In the genomic region with DNA sequence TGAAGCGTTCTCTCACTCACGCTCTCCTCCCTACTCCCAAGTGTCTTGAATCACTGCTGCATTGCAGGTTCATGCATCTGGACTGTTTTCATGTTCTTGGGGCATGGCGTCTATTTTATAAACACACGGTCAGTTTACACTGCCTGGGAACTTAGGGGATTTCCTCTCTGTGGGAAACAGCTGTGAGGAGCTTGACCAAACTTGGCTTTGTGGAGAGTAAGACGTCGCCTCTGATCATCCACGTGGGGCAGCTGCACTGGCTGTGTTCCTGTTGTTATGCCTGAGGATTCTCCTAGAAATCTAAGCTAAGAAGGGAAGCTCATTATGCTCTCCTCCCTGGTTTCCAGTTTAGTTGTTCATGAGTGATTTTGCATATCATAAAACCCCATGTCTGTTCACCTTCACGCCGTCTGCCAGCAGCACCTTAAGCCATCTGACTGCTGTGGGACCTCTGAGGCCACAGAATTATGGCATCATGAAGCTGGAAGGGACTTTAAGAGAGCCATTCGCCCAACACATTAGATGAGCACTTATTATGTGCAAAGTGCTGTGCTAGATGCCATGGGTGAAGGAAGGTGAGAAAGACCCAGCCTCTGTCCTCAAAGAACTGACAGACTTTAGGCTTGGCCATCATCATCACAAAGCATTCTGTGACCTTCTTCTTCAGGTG, we compare ENCODE assay signal across 8 cellular contexts. TPM values are rescaled to one million over a fixed set of nuclear protein-coding genes. Genes with fewer than 3 reads are reported as not detected.
DNase-seq lines count a peak whose midpoint lies in the region; ATAC-seq and TF ChIP-seq lines count a peak whose summit lies in the region.

No MANE protein-coding gene starts in this region.

- no peaks in the 10 kb centered on the region for H3K36me3 ChIP-seq in SJSA1
- no peaks in the 10 kb centered on the region for H3K36me3 ChIP-seq in thyroid gland

- peak overlapping the region; percentile 28 for H3K4me3 ChIP-seq in GM12875 (ENCODE audit: low read depth, low read length)
- H3K4me3 ChIP-seq in SJSA1: no peak overlapping the region
- no peak overlapping the region for H3K4me3 ChIP-seq in thyroid gland (replicated peaks in 1 of 3)

- TF ChIP-seq CTCF in GM12875 (IDR thresholded peaks at IDR 0.05; ENCODE audit: borderline replicate concordance, insufficient read depth, low read depth, low read length) (no peak), thyroid gland (IDR thresholded peaks at IDR 0.05) (no peak), GM13977 (IDR thresholded peaks at IDR 0.05; ENCODE audit: extremely low read depth, insufficient read depth, missing control alignments) (no peak)

- H3K27me3 ChIP-seq in SJSA1 (replicated peaks): no peaks in the 10 kb centered on the region
- no peaks in the 10 kb centered on the region for H3K27me3 ChIP-seq in thyroid gland

- 25 to 26% methylated on average over 10 of the region's 10 CpGs for WGBS in thyroid gland, 2 donors

- peaks cover 15% of the 10 kb centered on the region for H3K4me1 ChIP-seq in SJSA1 (replicated peaks)
- H3K4me1 ChIP-seq in thyroid gland: peaks cover 40 to 58% of the 10 kb centered on the region in 2 donors

- TF ChIP-seq POLR2A in thyroid gland (IDR thresholded peaks at IDR 0.05): peak in 1 of 2 donors; percentile 16

- H3K9me3 ChIP-seq in SJSA1 (replicated peaks) (no peaks in the 10 kb centered on the region), thyroid gland (no peaks in the 10 kb centered on the region)

- DNase-seq in SJSA1 (ENCODE audit: low read depth in 1 of 2, low spot score in 2 of 2) (peak; percentile 60 to 74), left ventricle myocardium superior (peak; percentile 62), thyroid gland (peak; percentile 89 to 90), D341Med (ENCODE audit: low spot score) (no peak), GM13977 (ENCODE audit: low spot score) (no peak), NOMO-1 treated with dmso at 0.1 percent for 144 hours (lab: John Stamatoyannopoulos, UW; ENCODE audit: unreplicated experiment) (no peak)

- ATAC-seq in HG02571 (IDR thresholded peaks at IDR 0.05; ENCODE audit: unreplicated experiment) (peak; percentile 47), left ventricle myocardium superior (peak; percentile 92)

- in situ Hi-C loops in GM13977 (cut with MboI; ENCODE audit: low pct_unique_long_range_greater_than_20kb, low sequenced_read_pairs, unreplicated experiment): loop anchor here (5.0 kb wide), 1 partner anchor 41 kb away; the partner anchor contains the start of gene POU2AF1

- intact Hi-C loops in left ventricle myocardium superior (cut with micrococcal nuclease): no loop called here
- intact Hi-C loops in thyroid gland (cut with DNase I): loop anchor here (5.0 kb wide), 1 partner anchor 116 kb away; no protein-coding TSS in a partner anchor

- H3K27ac ChIP-seq in SJSA1 (no peak overlapping the region), thyroid gland (peak overlapping the region; percentile 91 to 96 (median 93))

RNA-seq across cellular contexts. Expression of gene POU2AF1, which starts 38.8 kb away (rescaled TPM):
- total RNA-seq in SJSA1 (2014; rRNA removed; shearing (Covaris generic)): not detected in 2 replicates
- 0.62 TPM for total RNA-seq in left ventricle myocardium superior
- under 1 TPM in 1 of 4 donors, not detected in 3; 0.54 TPM for total RNA-seq in thyroid gland

Comparison
In these comparisons a context has a peak if more than half of its experiments do, and no peak if none do; other contexts are left out.
1. DNase-seq: peak in SJSA1 (2 of 2), left ventricle myocardium superior (single experiment) and thyroid gland (2 of 2); none in D341Med (single experiment), GM13977 (single experiment) and NOMO-1 treated with dmso at 0.1 percent for 144 hours (single experiment).